Comparison of ENCODE assay signal across 9 cellular contexts in genomic region chr18:48137354-48138208, GRCh38.
DNase-seq lines count a peak whose midpoint lies in the region; ATAC-seq and TF ChIP-seq lines count a peak whose summit lies in the region.
"Had no signal": no experiment of that assay in that cellular context is flagged by ENCODE, and none has a peak within 500 bp of the region (broad histone marks: within the 10 kb centered on the region; RNA-seq: fewer than 3 reads in every experiment).

No MANE protein-coding gene starts in this region.

- H3K79me1 ChIP-seq in mesendoderm (ENCODE audit: low read length) = no peaks in the 10 kb centered on the region

- no peak overlapping the region for H3K18ac ChIP-seq in mesendoderm (ENCODE audit: low read length)

- H3K27me3 Mint-ChIP-seq in activated naive CD4-positive, alpha-beta T cell treated with anti-CD3 and anti-CD28 coated beads for 36 hours (ENCODE audit: low read depth) = peaks cover 38% of the 10 kb centered on the region
- peaks cover 44% of the 10 kb centered on the region for H3K27me3 Mint-ChIP-seq in activated CD4-positive, alpha-beta T cell treated with anti-CD3 and anti-CD28 coated beads for 36 hours

- no peak for DNase-seq in activated naive CD4-positive, alpha-beta T cell treated with anti-CD3 and anti-CD28 coated beads for 36 hours
- DNase-seq in activated naive CD4-positive, alpha-beta T cell treated with Interleukin-2 at 50 U/mL for 16 hours = no peak
- DNase-seq in body of pancreas (no peak), mesendoderm (no peak), tibial nerve (ENCODE audit: low spot score in 2 of 2) (no peak), NCI-H82 (lab: John Stamatoyannopoulos, UW) (no peak)
- DNase-seq in activated CD4-positive, alpha-beta T cell treated with anti-CD3 and anti-CD28 coated beads for 36 hours = no peak
- DNase-seq: NCI-H774 had no signal

- no peak overlapping the region for H3K23ac ChIP-seq in mesendoderm (ENCODE audit: low read length)

- no peak overlapping the region for H3K56ac ChIP-seq in mesendoderm (ENCODE audit: low read length)

- H2BK15ac ChIP-seq in mesendoderm (replicated peaks; ENCODE audit: low read depth) = no peak overlapping the region

- no peak overlapping the region for H3K4ac ChIP-seq in mesendoderm (ENCODE audit: low read depth, low read length)

- no peak for ATAC-seq in body of pancreas
- no peak for ATAC-seq in HG03175 (IDR thresholded peaks at IDR 0.05; ENCODE audit: unreplicated experiment)
- no peak for ATAC-seq in activated CD4-positive, alpha-beta T cell treated with anti-CD3 and anti-CD28 coated beads for 36 hours

- no peak overlapping the region for H4K8ac ChIP-seq in mesendoderm (ENCODE audit: low read depth, low read length)

- H3K4me1 ChIP-seq in body of pancreas = peaks cover 58% of the 10 kb centered on the region
- H3K4me1 ChIP-seq in mesendoderm (ENCODE audit: control insufficient read depth, low read depth, low read length) = no peaks in the 10 kb centered on the region
- peaks cover 0 to 86% (median 17%) of the 10 kb centered on the region in 4 donors for H3K4me1 ChIP-seq in tibial nerve

- 67 to 70% methylated on average over 13 of the region's 13 CpGs for WGBS in body of pancreas, 2 donors
- no CpG with 5 or more reads among the region's 13 CpGs for WGBS in mesendoderm (ENCODE audit: extremely low coverage, insufficient coverage, low lambda C conversion rate)
- WGBS in tibial nerve, 2 donors = 51 to 52% methylated on average over 13 of the region's 13 CpGs

- intact Hi-C loops in activated naive CD4-positive, alpha-beta T cell treated with anti-CD3 and anti-CD28 coated beads for 36 hours (cut with micrococcal nuclease) = no loop called here
- intact Hi-C loops in body of pancreas (cut with DNase I) = no loop called here
- intact Hi-C loops in activated CD4-positive, alpha-beta T cell treated with anti-CD3 and anti-CD28 coated beads for 36 hours (cut with DNase I, micrococcal nuclease) = no loop called here

- no peaks in the 10 kb centered on the region for H3K27me3 ChIP-seq in body of pancreas
- peaks cover 21% of the 10 kb centered on the region for H3K27me3 ChIP-seq in mesendoderm (ENCODE audit: insufficient read depth, low read length, poor library complexity)
- peaks cover 0 to 16% of the 10 kb centered on the region in 2 donors for H3K27me3 ChIP-seq in tibial nerve

- H3K4me3 ChIP-seq in body of pancreas (no peak overlapping the region), mesendoderm (ENCODE audit: low read length) (no peak overlapping the region), tibial nerve (peak overlapping the region; percentile 37 to 62 (median 48))

- H2BK120ac ChIP-seq in mesendoderm (ENCODE audit: low read depth, low read length) = no peak overlapping the region

- no peaks in the 10 kb centered on the region for H3K36me3 Mint-ChIP-seq in activated naive CD4-positive, alpha-beta T cell treated with anti-CD3 and anti-CD28 coated beads for 36 hours (ENCODE audit: low read depth)
- no peaks in the 10 kb centered on the region for H3K36me3 Mint-ChIP-seq in activated CD4-positive, alpha-beta T cell treated with anti-CD3 and anti-CD28 coated beads for 36 hours (ENCODE audit: low read depth)

- TF ChIP-seq CTCF in body of pancreas (IDR thresholded peaks at IDR 0.05) (no peak), tibial nerve (IDR thresholded peaks at IDR 0.05) (no peak)

- TF ChIP-seq EP300 in tibial nerve (IDR thresholded peaks at IDR 0.05) = no peak

- H3K36me3 ChIP-seq in body of pancreas (replicated peaks in 1 of 2; ENCODE audit: insufficient read depth in 1 of 2, low read depth in 2 of 2) (no peaks in the 10 kb centered on the region), mesendoderm (ENCODE audit: control insufficient read depth, insufficient read depth, low read length) (no peaks in the 10 kb centered on the region), tibial nerve (no peaks in the 10 kb centered on the region)

- CTCF ChIA-PET in activated naive CD4-positive, alpha-beta T cell treated with anti-CD3 and anti-CD28 coated beads for 36 hours (lab: Charles Lee) = no interaction called here
- CTCF ChIA-PET in activated CD4-positive, alpha-beta T cell treated with anti-CD3 and anti-CD28 coated beads for 36 hours (lab: Charles Lee) = interaction anchor here (1.0 kb wide), 1 partner anchor 29 kb away, joined by 3 read pairs; no protein-coding TSS in a partner anchor

- POLR2A ChIA-PET in activated CD4-positive, alpha-beta T cell treated with anti-CD3 and anti-CD28 coated beads for 36 hours (lab: Charles Lee) = no interaction called here

- no peak overlapping the region for H3K9ac ChIP-seq in mesendoderm (ENCODE audit: low read length)

- no peak overlapping the region for H2BK5ac ChIP-seq in mesendoderm (ENCODE audit: low read length)

- H3K4me3 Mint-ChIP-seq in activated naive CD4-positive, alpha-beta T cell treated with anti-CD3 and anti-CD28 coated beads for 36 hours = peak overlapping the region; percentile 24
- H3K4me3 Mint-ChIP-seq in activated CD4-positive, alpha-beta T cell treated with anti-CD3 and anti-CD28 coated beads for 36 hours = no peak overlapping the region

- H3K4me1 Mint-ChIP-seq in activated naive CD4-positive, alpha-beta T cell treated with anti-CD3 and anti-CD28 coated beads for 36 hours (ENCODE audit: low read depth) = peaks cover 7% of the 10 kb centered on the region
- peaks cover 6% of the 10 kb centered on the region for H3K4me1 Mint-ChIP-seq in activated CD4-positive, alpha-beta T cell treated with anti-CD3 and anti-CD28 coated beads for 36 hours

- TF ChIP-seq POLR2A in body of pancreas (IDR thresholded peaks at IDR 0.05) (no peak), tibial nerve (IDR thresholded peaks at IDR 0.05) (no peak)

- H3K9me3 ChIP-seq in body of pancreas (no peaks in the 10 kb centered on the region), tibial nerve (no peaks in the 10 kb centered on the region)

- H4K5ac ChIP-seq in mesendoderm (ENCODE audit: low read length) = no peak overlapping the region

- no peaks in the 10 kb centered on the region for H3K9me3 Mint-ChIP-seq in activated naive CD4-positive, alpha-beta T cell treated with anti-CD3 and anti-CD28 coated beads for 36 hours
- no peaks in the 10 kb centered on the region for H3K9me3 Mint-ChIP-seq in activated CD4-positive, alpha-beta T cell treated with anti-CD3 and anti-CD28 coated beads for 36 hours (ENCODE audit: low read depth)

- H3K27ac ChIP-seq in body of pancreas (peak overlapping the region in 3 of 4 donors; percentile 39 to 76 (median 67)), mesendoderm (ENCODE audit: low read depth, low read length) (no peak overlapping the region), tibial nerve (peak overlapping the region in 1 of 4 donors; percentile 63)

- H3K4me2 ChIP-seq in mesendoderm (ENCODE audit: low read length) = peak overlapping the region; percentile 35

- H3K79me2 ChIP-seq in mesendoderm (ENCODE audit: control insufficient read depth, insufficient read depth, low read length) = no peaks in the 10 kb centered on the region

- no peak overlapping the region for H2AK5ac ChIP-seq in mesendoderm (ENCODE audit: low read length)

- no peak overlapping the region for H3K27ac Mint-ChIP-seq in activated naive CD4-positive, alpha-beta T cell treated with anti-CD3 and anti-CD28 coated beads for 36 hours
- no peak overlapping the region for H3K27ac Mint-ChIP-seq in activated CD4-positive, alpha-beta T cell treated with anti-CD3 and anti-CD28 coated beads for 36 hours

Comparison
In these comparisons a context has a peak if more than half of its experiments do, and no peak if none do; other contexts are left out.
1. H3K4me3 ChIP-seq: peak in tibial nerve (4 of 4); none in body of pancreas (0 of 2) and mesendoderm (single experiment).